8 cellular contexts compared by ENCODE assay signal in genomic region chr3:49939858-49940666, GRCh38. TPM values are rescaled to one million over a fixed set of nuclear protein-coding genes. Genes with fewer than 3 reads are reported as not detected.
DNase-seq lines count a peak whose midpoint lies in the region; ATAC-seq, FAIRE-seq and TF ChIP-seq lines count a peak whose summit lies in the region.

A gene with protein sequence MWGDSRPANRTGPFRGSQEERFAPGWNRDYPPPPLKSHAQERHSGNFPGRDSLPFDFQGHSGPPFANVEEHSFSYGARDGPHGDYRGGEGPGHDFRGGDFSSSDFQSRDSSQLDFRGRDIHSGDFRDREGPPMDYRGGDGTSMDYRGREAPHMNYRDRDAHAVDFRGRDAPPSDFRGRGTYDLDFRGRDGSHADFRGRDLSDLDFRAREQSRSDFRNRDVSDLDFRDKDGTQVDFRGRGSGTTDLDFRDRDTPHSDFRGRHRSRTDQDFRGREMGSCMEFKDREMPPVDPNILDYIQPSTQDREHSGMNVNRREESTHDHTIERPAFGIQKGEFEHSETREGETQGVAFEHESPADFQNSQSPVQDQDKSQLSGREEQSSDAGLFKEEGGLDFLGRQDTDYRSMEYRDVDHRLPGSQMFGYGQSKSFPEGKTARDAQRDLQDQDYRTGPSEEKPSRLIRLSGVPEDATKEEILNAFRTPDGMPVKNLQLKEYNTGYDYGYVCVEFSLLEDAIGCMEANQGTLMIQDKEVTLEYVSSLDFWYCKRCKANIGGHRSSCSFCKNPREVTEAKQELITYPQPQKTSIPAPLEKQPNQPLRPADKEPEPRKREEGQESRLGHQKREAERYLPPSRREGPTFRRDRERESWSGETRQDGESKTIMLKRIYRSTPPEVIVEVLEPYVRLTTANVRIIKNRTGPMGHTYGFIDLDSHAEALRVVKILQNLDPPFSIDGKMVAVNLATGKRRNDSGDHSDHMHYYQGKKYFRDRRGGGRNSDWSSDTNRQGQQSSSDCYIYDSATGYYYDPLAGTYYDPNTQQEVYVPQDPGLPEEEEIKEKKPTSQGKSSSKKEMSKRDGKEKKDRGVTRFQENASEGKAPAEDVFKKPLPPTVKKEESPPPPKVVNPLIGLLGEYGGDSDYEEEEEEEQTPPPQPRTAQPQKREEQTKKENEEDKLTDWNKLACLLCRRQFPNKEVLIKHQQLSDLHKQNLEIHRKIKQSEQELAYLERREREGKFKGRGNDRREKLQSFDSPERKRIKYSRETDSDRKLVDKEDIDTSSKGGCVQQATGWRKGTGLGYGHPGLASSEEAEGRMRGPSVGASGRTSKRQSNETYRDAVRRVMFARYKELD (plus strand): TSS chr3:49940150. CDS start chr3:49962642, 22,492 bp downstream.

- peaks cover 24 to 46% of the 10 kb centered on the region in 2 experiments for H3K79me2 ChIP-seq in H1 (ENCODE audit: control insufficient read depth in 1 of 2, insufficient read depth in 2 of 2, low read length in 2 of 2)

- H2BK5ac ChIP-seq in H1 (ENCODE audit: low read depth, low read length), result peak within 1 kb of the TSS; percentile 94

- H3K4me1 Mint-ChIP-seq in memory B cell, result peaks cover 20% of the 10 kb centered on the region

- H3K23me2 ChIP-seq in H1 (ENCODE audit: low read depth, low read length), result no peaks in the 10 kb centered on the region

- H3K56ac ChIP-seq in H1 (replicated peaks; ENCODE audit: insufficient read length, low read depth, low read length), result peak within 1 kb of the TSS; percentile 83

- H4K20me1 ChIP-seq in H1 (replicated peaks in 1 of 2; ENCODE audit: control insufficient read depth in 1 of 2, insufficient read depth in 2 of 2, low read length in 2 of 2), result peaks cover 2 to 9% of the 10 kb centered on the region in 2 experiments

- POLR2A ChIA-PET in H1 (lab: Charles Lee; ENCODE audit: partially characterized antibody), result interaction anchor here (0.6 to 3.2 kb wide), 21 partner anchors 8 to 1496 kb away, joined by 3 to 32 read pairs (median 4); partner anchors contain the start of gene MON1A

- H3K79me1 ChIP-seq in H1 (ENCODE audit: low read depth, low read length), result peaks cover 5% of the 10 kb centered on the region; the same call in 1 of the 2 replicates

- no peak for TF ChIP-seq CTCF in H1 (IDR thresholded peaks at IDR 0.05; ENCODE audit: control extremely low read depth in 1 of 3, insufficient read depth in 1 of 3, low read depth in 1 of 3, low read length in 3 of 3)

- H3K9me3 Mint-ChIP-seq in memory B cell, result peaks cover 1% of the 10 kb centered on the region

- no peak within 1 kb of the TSS for H2BK20ac ChIP-seq in H1 (ENCODE audit: low read length)

- peak within 1 kb of the TSS; percentile 68 for H3K27ac ChIP-seq in H1 (ENCODE audit: low read depth, low read length)

- no peaks in the 10 kb centered on the region for H3K9me3 ChIP-seq in H1 (ENCODE audit: insufficient read depth in 2 of 2, low read depth in 1 of 2, low read length in 1 of 2)

- peak; percentile 94 for FAIRE-seq in HTR-8/SVneo (lab: Jason Lieb, UNC)
- FAIRE-seq in H1 (lab: Jason Lieb, UNC), result peak; percentile 85

- CTCF ChIA-PET in H1 (lab: Charles Lee; ENCODE audit: partially characterized antibody), result interaction anchor here (1.0 to 2.2 kb wide), 6 partner anchors 10 to 240 kb away, joined by 3 to 21 read pairs (median 4); partner anchors contain the start of genes INKA1 and MON1A

- no peak within 1 kb of the TSS for H2AK5ac ChIP-seq in H1 (ENCODE audit: low read depth, low read length)

- H4K8ac ChIP-seq in H1 (ENCODE audit: extremely low read depth, insufficient read depth, low read length), result peak within 1 kb of the TSS; percentile 95; the same call in 1 of the 2 replicates

- H3K9ac ChIP-seq in H1 (replicated peaks in 1 of 4; ENCODE audit: extremely low read depth in 1 of 4, low read depth in 3 of 4, low read length in 3 of 4), result peak within 1 kb of the TSS; percentile 78 to 90 (median 82)

- peak within 1 kb of the TSS; percentile 94 for H3K4me3 Mint-ChIP-seq in memory B cell

- no peak within 1 kb of the TSS for H3K4ac ChIP-seq in H1 (replicated peaks; ENCODE audit: insufficient read length, low read depth, low read length)

- H3K4me3 ChIP-seq in H1 (ENCODE audit: extremely low read depth in 1 of 4, insufficient read depth in 2 of 4, low read depth in 3 of 4, low read length in 4 of 4), result peak within 1 kb of the TSS; percentile 97 to 100 (median 98)

- peak within 1 kb of the TSS; percentile 98 for H3K18ac ChIP-seq in H1 (ENCODE audit: extremely low read depth, low read length)

- no peak for TF ChIP-seq RAD21 in H1 (IDR thresholded peaks at IDR 0.05 in 1 of 2, conservative IDR thresholded peaks at IDR 0.05 in 1 of 2; ENCODE audit: low read depth in 2 of 2, low read length in 2 of 2)

- no peak for TF ChIP-seq EP300 in H1 (IDR thresholded peaks at IDR 0.05; ENCODE audit: borderline replicate concordance in 1 of 2, low read depth in 2 of 2, low read length in 2 of 2)

- ATAC-seq in GM21367 (IDR thresholded peaks at IDR 0.05; ENCODE audit: unreplicated experiment) (peak; percentile 79), memory B cell (ENCODE audit: low read depth) (peak; percentile 90)

- H3K36me3 ChIP-seq in H1 (ENCODE audit: control insufficient read depth in 2 of 4, insufficient read depth in 4 of 4, low read length in 3 of 4), result no peaks in the 10 kb centered on the region

- no peaks in the 10 kb centered on the region for H3K27me3 Mint-ChIP-seq in memory B cell

- H2AFZ ChIP-seq in H1 (ENCODE audit: low read length), result 0 out of 2 replicates have a peak within 1 kb of the TSS, but pooled peaks have one; percentile 70

- no peak within 1 kb of the TSS for H2BK15ac ChIP-seq in H1 (ENCODE audit: low read length)

- H2BK12ac ChIP-seq in H1 (ENCODE audit: low read depth, low read length), result 0 out of 2 replicates have a peak within 1 kb of the TSS, but pooled peaks have one; percentile 80

- peaks cover 7% of the 10 kb centered on the region for H3K36me3 Mint-ChIP-seq in memory B cell

- DNase-seq in COLO829 (ENCODE audit: low spot score) (peak; percentile 96), HTR-8/SVneo (ENCODE audit: insufficient read length, low spot score) (peak; percentile 98), NOMO-1 treated with dmso at 0.1 percent for 144 hours (lab: John Stamatoyannopoulos, UW; ENCODE audit: unreplicated experiment) (peak; percentile 98), H1 (ENCODE audit: low read depth in 1 of 2, low spot score in 2 of 2) (peak; percentile 92 to 94), memory B cell (ENCODE audit: low spot score in 2 of 2) (peak; percentile 83 to 90)
- DNase-seq in activated CD8-positive, alpha-beta memory T cell treated with anti-CD3 and anti-CD28 coated beads for 48 hours (ENCODE audit: low read depth in 2 of 3, low spot score in 2 of 3), result peak; percentile 77 to 93 (median 83)
- DNase-seq in stimulated activated CD8-positive, alpha-beta memory T cell treated with anti-CD3 and anti-CD28 coated beads, Interleukin-12 subunit alpha, Interleukin-12 subunit beta, amount 100 ng/mL, for 24 hours (ENCODE audit: extremely low read depth), result peak; percentile 87

- H3K27me3 ChIP-seq in H1 (replicated peaks in 1 of 4; ENCODE audit: control insufficient read depth in 3 of 4, extremely low read depth in 1 of 4, insufficient read depth in 3 of 4, low read length in 3 of 4), result no peaks in the 10 kb centered on the region

- H4K91ac ChIP-seq in H1 (replicated peaks; ENCODE audit: insufficient read length, low read length), result peak within 1 kb of the TSS; percentile 96

- peak; percentile 66 to 80 for TF ChIP-seq POLR2A in H1 (IDR thresholded peaks at IDR 0.05; ENCODE audit: control extremely low read depth in 1 of 2, low read depth in 2 of 2, low read length in 2 of 2)

- 1% methylated on average over 55 of the region's 74 CpGs; no CpG with 5 or more reads in 1 of the 2 experiments for WGBS in H1 (ENCODE audit: extremely low coverage in 1 of 2, insufficient coverage in 1 of 2, insufficient read length in 1 of 2, insufficient replicate concordance in 2 of 2, low coverage in 1 of 2, low lambda C conversion rate in 2 of 2, missing lambda C conversion rate in 1 of 2), 2 experiments

- H3K27ac Mint-ChIP-seq in memory B cell, result peak within 1 kb of the TSS; percentile 97

- H4K5ac ChIP-seq in H1 (ENCODE audit: insufficient read length, low read depth, low read length), result peak within 1 kb of the TSS; percentile 98

- H3K23ac ChIP-seq in H1 (ENCODE audit: insufficient read length), result no peak within 1 kb of the TSS

- H2BK120ac ChIP-seq in H1 (replicated peaks; ENCODE audit: low read depth, low read length), result no peak within 1 kb of the TSS

- H3K4me1 ChIP-seq in H1 (replicated peaks in 1 of 4; ENCODE audit: control insufficient read depth in 3 of 4, insufficient read depth in 4 of 4, low read length in 3 of 4), result peaks cover 0 to 4% (median 0%) of the 10 kb centered on the region in 4 experiments; a peak in 2 of 7 replicates

- peak within 1 kb of the TSS; percentile 83 to 97 for H3K4me2 ChIP-seq in H1 (ENCODE audit: insufficient read depth in 1 of 2, low read depth in 2 of 2, low read length in 2 of 2)

- no peak within 1 kb of the TSS for H3K14ac ChIP-seq in H1 (ENCODE audit: insufficient read length)

TF ChIP-seq in H1, 55 proteins besides CTCF, POLR2A, EP300 and RAD21 (continues in another document):
- TF ChIP-seq SIRT6 (IDR thresholded peaks at IDR 0.05; ENCODE audit: low read length) (no peak), ATF2 (IDR thresholded peaks at IDR 0.05; ENCODE audit: low read length) (no peak), YY1 (IDR thresholded peaks at IDR 0.05; ENCODE audit: low read depth, low read length) (no peak), HDAC6 (IDR thresholded peaks at IDR 0.05; ENCODE audit: low read depth, low read length) (no peak), POLR2AphosphoS5 (IDR thresholded peaks at IDR 0.05; ENCODE audit: low read depth, low read length) (peak; percentile 44), EGR1 (IDR thresholded peaks at IDR 0.05; ENCODE audit: borderline replicate concordance, low read depth, low read length) (no peak)

RNA-seq across cellular contexts. Expression of the gene that starts here (rescaled TPM):
- total RNA-seq in H1 (2021; fragmentation: NEBNext Ultra II Directional; extraction: Animal tissue kit (Norgen Biotek cat#: 25700)), result 80.1 and 81.2 TPM in 2 replicates
- 21.4 and 30.6 TPM in 2 replicates for polyA plus RNA-seq in H1 (2011; rRNA removed)
- polyA plus RNA-seq in H1 (2011; cell fraction: cytosol; rRNA removed), result 57.8 TPM
- polyA plus RNA-seq in H1 (2011; cell fraction: nucleus; rRNA removed), result 63.2 TPM
- polyA plus RNA-seq in H1 (2012, experiment 1 of 2), result 71.0 to 103 TPM (median 84.6 TPM) in 4 replicates
- polyA plus RNA-seq in H1 (2012, experiment 2 of 2), result 8.7 TPM
- polyA plus RNA-seq in H1 (2013, experiment 1 of 2), result 70.7 TPM
- 66.7 TPM for polyA plus RNA-seq in H1 (2013, experiment 2 of 2)
- 28.7 and 34.8 TPM in 2 replicates for polyA minus RNA-seq in H1 (2011; rRNA and poly(A)+ RNA removed)
- 20.6 TPM for polyA minus RNA-seq in H1 (2011; cell fraction: cytosol; rRNA and poly(A)+ RNA removed)
- polyA minus RNA-seq in H1 (2011; cell fraction: nucleus; rRNA and poly(A)+ RNA removed), result 59.0 TPM

Comparison
In these comparisons a context has a peak if more than half of its experiments do, and no peak if none do; other contexts are left out.
1. Peak in every context shown above with its lines: DNase-seq, ATAC-seq, H3K4me3 ChIP-seq and H3K27ac ChIP-seq.